In genomic region chr1:181088079-181089016, GRCh38 we compare ENCODE assay signal across 8 cellular contexts. TPM values are rescaled to one million over a fixed set of nuclear protein-coding genes. Genes with fewer than 3 reads are reported as not detected.
DNase-seq lines count a peak whose midpoint lies in the region; ATAC-seq and TF ChIP-seq lines count a peak whose summit lies in the region.

Gene IER5 (plus strand): TSS chr1:181088700. CDS start chr1:181088903, 203 bp downstream.

- DNase-seq in AG10803 (ENCODE audit: low read depth), result peak; percentile 95
- peak; percentile 91 for DNase-seq in NCI-H345 treated with DMSO at 0.1 percent for 48 hours (lab: John Stamatoyannopoulos, UW; ENCODE audit: unreplicated experiment)
- peak; percentile 91 for DNase-seq in activated B cell treated with CpG ODN at 0.5 μM for 24 hours
- DNase-seq in cardiac fibroblast (ENCODE audit: low read depth in 2 of 2), result peak; percentile 97 to 98
- DNase-seq in iPS-NIHi7 (ENCODE audit: extremely low spot score), result peak; percentile 96
- DNase-seq in smooth muscle cell of the brain vasculature (ENCODE audit: low read depth, low spot score), result peak; percentile 91

- no peaks in the 10 kb centered on the region for H3K27me3 Mint-ChIP-seq in activated B cell treated with CpG ODN at 0.5 μM for 24 hours

- intact Hi-C loops in activated B cell treated with CpG ODN at 0.5 μM for 24 hours (cut with micrococcal nuclease), result loop anchor here (1.0 to 10.0 kb wide), 7 partner anchors 26 to 1206 kb away; partner anchors contain the start of genes TOR1AIP1 and XPR1

- H3K4me3 Mint-ChIP-seq in activated B cell treated with CpG ODN at 0.5 μM for 24 hours, result peak within 1 kb of the TSS; percentile 99

- ATAC-seq in GM19035 (IDR thresholded peaks at IDR 0.05; ENCODE audit: unreplicated experiment) (peak; percentile 72), HG03342 (IDR thresholded peaks at IDR 0.05; ENCODE audit: unreplicated experiment) (peak; percentile 75), activated B cell treated with CpG ODN at 0.5 μM for 24 hours (ENCODE audit: low read depth) (peak; percentile 66)

- peak within 1 kb of the TSS; percentile 98 for H3K27ac Mint-ChIP-seq in activated B cell treated with CpG ODN at 0.5 μM for 24 hours

- H3K4me3 ChIP-seq in AG10803 (ENCODE audit: low read length), result peak within 1 kb of the TSS; percentile 89
- peak within 1 kb of the TSS; percentile 89 to 92 for H3K4me3 ChIP-seq in cardiac fibroblast (replicated peaks in 1 of 2; ENCODE audit: low read depth in 2 of 2, low read length in 2 of 2)

- CTCF ChIA-PET in activated B cell treated with CpG ODN at 0.5 μM for 24 hours (lab: Charles Lee), result interaction anchor here (0.6 to 7.2 kb wide), 5 partner anchors 17 to 79 kb away, joined by 3 to 194 read pairs (median 9); no protein-coding TSS in a partner anchor

- H3K4me1 Mint-ChIP-seq in activated B cell treated with CpG ODN at 0.5 μM for 24 hours, result peaks cover 58% of the 10 kb centered on the region

- no peaks in the 10 kb centered on the region for H3K9me3 Mint-ChIP-seq in activated B cell treated with CpG ODN at 0.5 μM for 24 hours

- TF ChIP-seq CTCF in AG10803 (conservative IDR thresholded peaks at IDR 0.05; ENCODE audit: low read length), result no peak
- TF ChIP-seq CTCF in activated B cell treated with CpG ODN at 0.5 μM for 24 hours (IDR thresholded peaks at IDR 0.05), result no peak
- TF ChIP-seq CTCF in cardiac fibroblast (IDR thresholded peaks at IDR 0.05; ENCODE audit: low read depth, low read length), result no peak

- POLR2A ChIA-PET in activated B cell treated with CpG ODN at 0.5 μM for 24 hours (lab: Charles Lee), result interaction anchor here (0.6 to 38.3 kb wide), 22 partner anchors 9 to 1750 kb away, joined by 3 to 1783 read pairs (median 12); partner anchors contain the start of genes ACBD6, MR1 and STX6

- H3K36me3 Mint-ChIP-seq in activated B cell treated with CpG ODN at 0.5 μM for 24 hours (ENCODE audit: low read depth), result peaks cover 42% of the 10 kb centered on the region

RNA-seq across cellular contexts. Expression of gene IER5, which starts in this region (rescaled TPM):
- 155 and 156 TPM in 2 replicates for total RNA-seq in activated B cell treated with CpG ODN at 0.5 μM for 24 hours

Comparison
In these comparisons a context has a peak if more than half of its experiments do, and no peak if none do; other contexts are left out.
1. Peak in every context shown above with its lines: DNase-seq, ATAC-seq and H3K4me3 ChIP-seq.